In genomic region chr12:113649256-113649830, GRCh38 we compare ENCODE assay signal across 1 cellular context.
TF ChIP-seq lines count a peak whose summit lies in the region.

No MANE protein-coding gene starts in this region.

TF ChIP-seq in K562, 482 proteins besides CTCF, POLR2A, EP300 and RAD21 (continued from another document):
- TF ChIP-seq PRDM10 (IDR thresholded peaks at IDR 0.05; ENCODE audit: partially characterized antibody) (peak; percentile 84), ZNF507 (tag; conservative IDR thresholded peaks at IDR 0.05) (no peak), PRPF4 (IDR thresholded peaks at IDR 0.05; ENCODE audit: insufficient read depth, low read depth, low read length, poor library complexity, severe bottlenecking) (no peak), ZKSCAN3 (CRISPR knock-in tag; IDR thresholded peaks at IDR 0.05) (no peak), CREB1 (IDR thresholded peaks at IDR 0.05) (peak; percentile 85), CREB1 (CRISPR knock-in tag; IDR thresholded peaks at IDR 0.05) (peak; percentile 35; the same call in 1 of the 2 replicates), RHOXF2B (CRISPR knock-in tag; conservative IDR thresholded peaks at IDR 0.05) (no peak), ZFP91 (CRISPR knock-in tag; IDR thresholded peaks at IDR 0.05) (no peak), HDAC6 (IDR thresholded peaks at IDR 0.05; ENCODE audit: low read depth, low read length) (no peak), PYGO2 (tag; IDR thresholded peaks at IDR 0.05) (peak; percentile 94), KLF16 (IDR thresholded peaks at IDR 0.05) (peak; percentile 99), PPARD (CRISPR knock-in tag; IDR thresholded peaks at IDR 0.05) (no peak), GTF2F1 (IDR thresholded peaks at IDR 0.05; ENCODE audit: low read depth, low read length) (no peak), THAP7 (CRISPR knock-in tag; IDR thresholded peaks at IDR 0.05) (no peak), REST (CRISPR knock-in tag; IDR thresholded peaks at IDR 0.05; ENCODE audit: low read depth) (no peak), E4F1 (CRISPR knock-in tag; IDR thresholded peaks at IDR 0.05; ENCODE audit: borderline replicate concordance) (no peak), TAF1 (IDR thresholded peaks at IDR 0.05; ENCODE audit: control insufficient read depth, extremely low read depth, insufficient read depth, low read length, severe bottlenecking) (peak; percentile 44), HCFC1 (IDR thresholded peaks at IDR 0.05; ENCODE audit: low read depth, low read length) (0 out of 2 replicates have a peak, but pooled peaks have one; percentile 25), ELK3 (CRISPR knock-in tag; IDR thresholded peaks at IDR 0.05) (no peak), E2F4 (CRISPR knock-in tag; IDR thresholded peaks at IDR 0.05; ENCODE audit: low read depth) (no peak), FOXA1 (IDR thresholded peaks at IDR 0.05; ENCODE audit: borderline replicate concordance) (no peak), NCOA1 (IDR thresholded peaks at IDR 0.05; ENCODE audit: low read depth) (peak; percentile 96), FOXK2 (conservative IDR thresholded peaks at IDR 0.05 in 1 of 2, IDR thresholded peaks at IDR 0.05 in 1 of 2; ENCODE audit: low read depth in 2 of 2) (peak; percentile 37 to 51; a peak in 1 of 4 replicates), RNF2 (IDR thresholded peaks at IDR 0.05) (peak; percentile 97), OTX1 (CRISPR knock-in tag; IDR thresholded peaks at IDR 0.05) (peak; percentile 90), ZNF75A (CRISPR knock-in tag; IDR thresholded peaks at IDR 0.05) (no peak; the same call in 1 of the 2 replicates), HNRNPL (IDR thresholded peaks at IDR 0.05; ENCODE audit: low read depth, low read length) (no peak), NCOA2 (IDR thresholded peaks at IDR 0.05; ENCODE audit: partially characterized antibody in 2 of 2) (peak; percentile 91 to 95), ZNF143 (CRISPR knock-in tag; IDR thresholded peaks at IDR 0.05) (peak; percentile 17; the same call in 1 of the 2 replicates), SNIP1 (IDR thresholded peaks at IDR 0.05; ENCODE audit: low read depth) (no peak), EP400 (IDR thresholded peaks at IDR 0.05) (peak; percentile 83), GTF2E2 (tag; IDR thresholded peaks at IDR 0.05) (0 out of 2 replicates have a peak, but pooled peaks have one; percentile 15), CBFA2T3 (IDR thresholded peaks at IDR 0.05) (peak; percentile 100), ZNF77 (CRISPR knock-in tag; IDR thresholded peaks at IDR 0.05) (no peak), ARID4B (CRISPR knock-in tag; IDR thresholded peaks at IDR 0.05) (0 out of 2 replicates have a peak, but pooled peaks have one; percentile 57)
